Comparison of ENCODE assay signal across 1 cellular context in the genomic region with DNA sequence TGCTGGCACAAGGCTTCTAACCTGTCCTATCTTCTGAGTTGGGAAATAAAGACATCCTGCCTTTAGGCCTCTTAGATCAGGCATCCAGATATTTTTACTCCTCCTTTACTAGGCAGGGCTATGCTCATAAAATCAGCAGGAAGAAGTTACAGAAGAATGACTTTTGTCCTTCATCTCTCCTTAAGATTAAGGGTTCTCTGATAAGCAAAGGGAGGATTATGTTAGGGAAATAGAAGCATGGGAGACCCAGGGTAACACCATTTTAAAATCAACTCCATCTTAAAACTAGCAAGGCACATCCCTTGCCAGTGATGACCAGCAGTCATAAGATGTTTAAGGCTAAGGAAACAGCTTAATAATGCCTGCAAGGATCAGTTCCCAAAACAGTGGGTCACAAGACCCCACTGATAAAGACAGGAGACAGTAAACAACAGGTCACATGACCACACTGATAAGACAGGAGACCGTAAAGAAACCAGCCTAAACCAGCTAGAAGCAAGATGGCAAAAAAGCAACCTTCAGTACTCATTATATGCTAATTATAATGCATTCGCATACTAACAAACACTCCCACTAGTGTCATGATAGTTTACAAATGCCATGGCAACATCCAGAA.
TF ChIP-seq lines count a peak whose summit lies in the region.

No MANE protein-coding gene starts in this region.

TF ChIP-seq in GM23338, 12 proteins besides CTCF, POLR2A, EP300 and RAD21 (continued from another document):
- TF ChIP-seq ETS1 (IDR thresholded peaks at IDR 0.05) = no peak
